ENCODE assay signal across 8 cellular contexts in the genomic region with DNA sequence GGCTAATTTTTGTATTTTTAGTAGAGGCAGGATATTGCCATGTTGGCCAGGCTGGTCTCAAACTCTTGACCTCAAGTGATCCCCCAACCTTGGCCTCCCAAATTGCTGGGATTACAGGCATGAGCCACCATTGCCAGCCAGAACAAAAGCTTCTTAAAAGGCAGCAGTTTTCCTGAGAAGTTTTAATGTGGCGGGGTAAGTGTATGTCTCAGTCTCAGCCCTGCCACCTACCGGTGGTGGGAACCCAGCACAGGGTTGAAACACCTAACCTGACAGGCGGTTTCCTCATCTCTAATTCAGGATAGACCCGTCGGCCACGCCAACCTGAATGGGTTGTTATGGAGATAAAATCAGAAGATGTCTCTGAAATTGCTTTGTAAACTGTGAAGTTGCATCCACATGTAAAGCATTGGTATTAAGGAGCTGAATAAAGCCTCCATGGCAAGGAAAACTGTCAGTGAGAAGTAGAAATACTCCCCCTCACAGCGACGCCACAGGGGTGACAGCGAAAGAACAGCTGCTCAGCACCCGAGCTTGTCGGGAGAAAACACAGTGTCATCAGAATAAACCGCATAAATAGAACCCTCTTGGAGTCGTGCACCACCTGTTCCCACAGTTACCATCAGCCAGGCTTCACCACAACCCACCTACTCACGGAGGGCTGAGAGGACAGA.
DNase-seq lines count a peak whose midpoint lies in the region; ATAC-seq and TF ChIP-seq lines count a peak whose summit lies in the region.

No MANE protein-coding gene starts in this region.

- intact Hi-C loops in left ventricle myocardium inferior (cut with micrococcal nuclease) = loop anchor here (10.0 kb wide), 1 partner anchor 210 kb away; no protein-coding TSS in a partner anchor

- H3K4me3 ChIP-seq in left ventricle myocardium inferior (no peak overlapping the region), stomach smooth muscle (ENCODE audit: low read length in 2 of 2) (no peak overlapping the region)

- no peaks in the 10 kb centered on the region for H3K36me3 Mint-ChIP-seq in WTC11

- no peak overlapping the region for H3K9ac ChIP-seq in stomach smooth muscle (ENCODE audit: low read length in 2 of 2)

- DNase-seq in stimulated activated CD4-positive, alpha-beta T cell treated with anti-CD3 and anti-CD28 coated beads, Interleukin-4, amount 100 ng/mL, for 1 hour = peak; percentile 7
- DNase-seq in stimulated activated CD4-positive, alpha-beta T cell treated with anti-CD3 and anti-CD28 coated beads, Interleukin-4, amount 100 ng/mL, for 4 hours = no peak
- DNase-seq in M059J (ENCODE audit: low read depth) (peak; percentile 29), WTC11 (ENCODE audit: low spot score) (peak; percentile 67), left ventricle myocardium inferior (no peak), NCI-H1930 (lab: John Stamatoyannopoulos, UW) (no peak)

- no peaks in the 10 kb centered on the region for H3K9me3 Mint-ChIP-seq in WTC11

- H3K27ac Mint-ChIP-seq in WTC11 = no peak overlapping the region

- no peak overlapping the region for H3K4me3 Mint-ChIP-seq in WTC11

- CTCF ChIA-PET in WTC11 (lab: Charles Lee) = interaction anchor here (0.6 to 4.6 kb wide), 28 partner anchors 9 to 494 kb away, joined by 3 to 90 read pairs (median 4); partner anchors contain the start of gene NCAM1

- H3K36me3 ChIP-seq in left ventricle myocardium inferior (no peaks in the 10 kb centered on the region), stomach smooth muscle (ENCODE audit: control insufficient read depth in 2 of 2, insufficient read depth in 2 of 2, low read length in 2 of 2) (no peaks in the 10 kb centered on the region)

- TF ChIP-seq CTCF in WTC11 (IDR thresholded peaks at IDR 0.05) (peak; percentile 70), left ventricle myocardium inferior (IDR thresholded peaks at IDR 0.05; ENCODE audit: borderline replicate concordance) (peak; percentile 65)

- peak overlapping the region; percentile 16 for H3K27ac ChIP-seq in left ventricle myocardium inferior (replicated peaks)
- H3K27ac ChIP-seq in stomach smooth muscle (ENCODE audit: low read length) = peak overlapping the region; percentile 78

- H3K27me3 ChIP-seq in left ventricle myocardium inferior (ENCODE audit: low read depth) = no peaks in the 10 kb centered on the region
- no peaks in the 10 kb centered on the region for H3K27me3 ChIP-seq in stomach smooth muscle (ENCODE audit: control insufficient read depth in 1 of 2, insufficient read depth in 2 of 2, low read length in 2 of 2)

- peaks cover 38% of the 10 kb centered on the region for H3K4me1 ChIP-seq in left ventricle myocardium inferior
- H3K4me1 ChIP-seq in stomach smooth muscle (ENCODE audit: control insufficient read depth, insufficient read depth, low read length) = peaks cover 35% of the 10 kb centered on the region

- no peaks in the 10 kb centered on the region; the same call in 1 of the 2 replicates for H3K27me3 Mint-ChIP-seq in WTC11 (ENCODE audit: low read depth)

- POLR2A ChIA-PET in WTC11 (lab: Charles Lee) = no interaction called here

- ATAC-seq in WTC11 (peak; percentile 60), HG02763 (IDR thresholded peaks at IDR 0.05; ENCODE audit: unreplicated experiment) (no peak)

- H3K4me1 Mint-ChIP-seq in WTC11 = peaks cover 50% of the 10 kb centered on the region

- H3K9me3 ChIP-seq in left ventricle myocardium inferior (replicated peaks) = no peaks in the 10 kb centered on the region
- H3K9me3 ChIP-seq in stomach smooth muscle (ENCODE audit: control insufficient read depth in 2 of 2, low read length in 2 of 2) = no peaks in the 10 kb centered on the region

TF ChIP-seq in WTC11, 78 proteins besides CTCF, POLR2A, EP300 and RAD21:
- no peak for TF ChIP-seq EMX1 (CRISPR knock-in tag; IDR thresholded peaks at IDR 0.05)

Comparison
In these comparisons a context has a peak if more than half of its experiments do, and no peak if none do; other contexts are left out.
1. DNase-seq: peak in stimulated activated CD4-positive, alpha-beta T cell treated with anti-CD3 and anti-CD28 coated beads, Interleukin-4, amount 100 ng/mL, for 1 hour (single experiment), M059J (single experiment) and WTC11 (single experiment); none in stimulated activated CD4-positive, alpha-beta T cell treated with anti-CD3 and anti-CD28 coated beads, Interleukin-4, amount 100 ng/mL, for 4 hours (0 of 2), left ventricle myocardium inferior (single experiment) and NCI-H1930 (0 of 2).